In genomic region chr1:222622765-222623164, GRCh38 we compare ENCODE assay signal across 18 cellular contexts. TPM values are rescaled to one million over a fixed set of nuclear protein-coding genes. Genes with fewer than 3 reads are reported as not detected.
DNase-seq lines count a peak whose midpoint lies in the region; ATAC-seq and TF ChIP-seq lines count a peak whose summit lies in the region.
"Had no signal": no experiment of that assay in that cellular context is flagged by ENCODE, and none has a peak within 500 bp of the region (broad histone marks: within the 10 kb centered on the region; RNA-seq: fewer than 3 reads in every experiment).

No MANE protein-coding gene starts in this region.

- TF ChIP-seq CTCF in MCF 10A (IDR thresholded peaks at IDR 0.05; ENCODE audit: unreplicated experiment): no peak
- no peak for TF ChIP-seq CTCF in neural crest cell (conservative IDR thresholded peaks at IDR 0.05)

- no peaks in the 10 kb centered on the region for H3K27me3 ChIP-seq in endocrine pancreas (ENCODE audit: control insufficient read depth, insufficient read depth, low read length)

- H3K4me1 ChIP-seq in endocrine pancreas (ENCODE audit: control insufficient read depth, insufficient read depth, low read length): peaks cover 30% of the 10 kb centered on the region

- CTCF ChIA-PET in MCF 10A (lab: Yijun Ruan, JAX): interaction anchor here (1.3 to 8.3 kb wide), 3 partner anchors 11 to 158 kb away, joined by 3 to 81 read pairs (median 59); no protein-coding TSS in a partner anchor

- H3K9me3 Mint-ChIP-seq in MCF 10A (ENCODE audit: unreplicated experiment) (no peaks in the 10 kb centered on the region), neural crest cell (no peaks in the 10 kb centered on the region)
- H3K9me3 Mint-ChIP-seq in activated T-cell treated with anti-CD3 and anti-CD28 coated beads, Interleukin-2, amount 50 U/mL, for 72 hours: no peaks in the 10 kb centered on the region
- H3K9me3 Mint-ChIP-seq: CD4-positive, CD25-positive, alpha-beta regulatory T cell; CD8-positive, alpha-beta memory T cell had no signal

- H3K4me3 Mint-ChIP-seq in MCF 10A (ENCODE audit: unreplicated experiment) (no peak overlapping the region), neural crest cell (peak overlapping the region; percentile 40)
- H3K4me3 Mint-ChIP-seq in activated T-cell treated with anti-CD3 and anti-CD28 coated beads, Interleukin-2, amount 50 U/mL, for 72 hours: no peak overlapping the region

- in situ Hi-C loops in T47D (cut with HindIII; ENCODE audit: low pct_unique_long_range_greater_than_20kb, low sequenced_read_pairs): no loop called here

- H3K27ac Mint-ChIP-seq in MCF 10A (ENCODE audit: low read depth, unreplicated experiment) (no peak overlapping the region), neural crest cell (ENCODE audit: unreplicated experiment) (no peak overlapping the region)
- H3K27ac Mint-ChIP-seq in activated T-cell treated with anti-CD3 and anti-CD28 coated beads, Interleukin-2, amount 50 U/mL, for 72 hours: no peak overlapping the region

- BruUV-seq in MCF 10A (replicated peaks; lab: Mats Ljungman, UMichigan): no TSS peak

- ATAC-seq in activated T-cell treated with anti-CD3 and anti-CD28 coated beads, Interleukin-2, amount 50 U/mL, for 72 hours (replicated peaks in 1 of 2): no peak

- H3K4me3 ChIP-seq in endocrine pancreas (ENCODE audit: control insufficient read depth, insufficient read depth, low read length): no peak overlapping the region
- H3K4me3 ChIP-seq: BLaER1, GM23248, HAP-1 had no signal

- H3K4me1 Mint-ChIP-seq in MCF 10A (ENCODE audit: insufficient read depth, unreplicated experiment): peaks cover 31% of the 10 kb centered on the region
- peaks cover 14% of the 10 kb centered on the region for H3K4me1 Mint-ChIP-seq in neural crest cell
- peaks cover 28% of the 10 kb centered on the region for H3K4me1 Mint-ChIP-seq in activated T-cell treated with anti-CD3 and anti-CD28 coated beads, Interleukin-2, amount 50 U/mL, for 72 hours (ENCODE audit: low read depth)

- H3K9me3 ChIP-seq in endocrine pancreas (ENCODE audit: control insufficient read depth, low read length): no peaks in the 10 kb centered on the region
- H3K9me3 ChIP-seq: BLaER1, HAP-1 had no signal

- H3K36me3 Mint-ChIP-seq in MCF 10A (ENCODE audit: insufficient read depth, unreplicated experiment) (peaks cover 65% of the 10 kb centered on the region), neural crest cell (ENCODE audit: low read depth) (peaks cover 6% of the 10 kb centered on the region)
- H3K36me3 Mint-ChIP-seq in activated T-cell treated with anti-CD3 and anti-CD28 coated beads, Interleukin-2, amount 50 U/mL, for 72 hours (ENCODE audit: insufficient read depth in 2 of 2): peaks cover 2 to 11% of the 10 kb centered on the region in 2 donors

- peak overlapping the region; percentile 26 for H3K9ac ChIP-seq in endocrine pancreas (ENCODE audit: control insufficient read depth, insufficient read depth, low read length)
- H3K9ac ChIP-seq: BLaER1, GM23248 had no signal

- H3K36me3 ChIP-seq in endocrine pancreas (ENCODE audit: control insufficient read depth, insufficient read depth, low read length): peaks cover 3% of the 10 kb centered on the region

- intact Hi-C loops in MCF 10A (cut with micrococcal nuclease): no loop called here

- H3K27me3 Mint-ChIP-seq in MCF 10A (ENCODE audit: insufficient read depth, unreplicated experiment): no peaks in the 10 kb centered on the region
- H3K27me3 Mint-ChIP-seq in neural crest cell (ENCODE audit: low read depth): no peaks in the 10 kb centered on the region
- no peaks in the 10 kb centered on the region for H3K27me3 Mint-ChIP-seq in activated T-cell treated with anti-CD3 and anti-CD28 coated beads, Interleukin-2, amount 50 U/mL, for 72 hours (ENCODE audit: low read depth)
- H3K27me3 Mint-ChIP-seq: CD4-positive, CD25-positive, alpha-beta regulatory T cell; CD8-positive, alpha-beta memory T cell had no signal

- POLR2A ChIA-PET in MCF 10A (lab: Yijun Ruan, JAX): interaction anchor here (0.7 kb wide), 1 partner anchor 36 kb away, joined by 3 read pairs; no protein-coding TSS in a partner anchor

- DNase-seq in T47D (ENCODE audit: low read depth in 1 of 2, low spot score in 1 of 2): peak; percentile 57 to 77
- DNase-seq in MCF 10A (ENCODE audit: unreplicated experiment): no peak
- DNase-seq in neural crest cell (ENCODE audit: low read depth, low spot score): no peak
- no peak for DNase-seq in activated T-cell treated with anti-CD3 and anti-CD28 coated beads, Interleukin-2, amount 50 U/mL, for 72 hours
- no peak for DNase-seq in CD1c-positive myeloid dendritic cell (ENCODE audit: extremely low spot score)
- DNase-seq in NK-92 (lab: John Stamatoyannopoulos, UW; ENCODE audit: unreplicated experiment): no peak
- DNase-seq: 8988T; CD4-positive, CD25-positive, alpha-beta regulatory T cell; CD8-positive, alpha-beta memory T cell; COR-L47; DMS 273 treated with DMSO at 0.1 percent for 48 hours; DMS53; DND-41; EL; GM23248 had no signal

RNA-seq across cellular contexts. Expression of gene MIA3, which starts 4.9 kb away (rescaled TPM):
- total RNA-seq in MCF 10A (2022) (166 and 203 TPM in 2 replicates), neural crest cell (56.5 and 57.5 TPM in 2 replicates)
- 10 to 100 TPM; 52.2 to 61.5 TPM for total RNA-seq in activated T-cell treated with anti-CD3 and anti-CD28 coated beads, Interleukin-2, amount 50 U/mL, for 72 hours

RNA-seq across cellular contexts. Expression of gene TAF1A, which starts 33.0 kb away (rescaled TPM):
- 38.2 and 39.3 TPM in 2 replicates for total RNA-seq in MCF 10A (2022)
- 19.7 and 22.7 TPM in 2 replicates for total RNA-seq in neural crest cell
- 10 to 100 TPM; 12.0 to 15.1 TPM for total RNA-seq in activated T-cell treated with anti-CD3 and anti-CD28 coated beads, Interleukin-2, amount 50 U/mL, for 72 hours

Comparison
In these comparisons a context has a peak if more than half of its experiments do, and no peak if none do; other contexts are left out.
1. DNase-seq: peak in T47D (2 of 2); none in MCF 10A (single experiment), neural crest cell (single experiment), activated T-cell treated with anti-CD3 and anti-CD28 coated beads, Interleukin-2, amount 50 U/mL, for 72 hours (0 of 2), CD1c-positive myeloid dendritic cell (single experiment) and NK-92 (single experiment).